ENCODE assay signal across 9 cellular contexts in genomic region chr4:36242629-36243354, GRCh38. TPM values are rescaled to one million over a fixed set of nuclear protein-coding genes. Genes with fewer than 3 reads are reported as not detected.
DNase-seq lines count a peak whose midpoint lies in the region; ATAC-seq and TF ChIP-seq lines count a peak whose summit lies in the region.
"Had no signal": no experiment of that assay in that cellular context is flagged by ENCODE, and none has a peak within 500 bp of the region (broad histone marks: within the 10 kb centered on the region; RNA-seq: fewer than 3 reads in every experiment).

No MANE protein-coding gene starts in this region.

- no peak for TF ChIP-seq CTCF in astrocyte of the spinal cord (IDR thresholded peaks at IDR 0.05; ENCODE audit: low read depth, low read length)
- no peak for TF ChIP-seq CTCF in lower lobe of right lung (IDR thresholded peaks at IDR 0.05)
- no peak for TF ChIP-seq CTCF in transverse colon (IDR thresholded peaks at IDR 0.05)

- H3K36me3 Mint-ChIP-seq in activated naive CD4-positive, alpha-beta T cell treated with anti-CD3 and anti-CD28 coated beads for 36 hours (ENCODE audit: low read depth): peaks cover 27% of the 10 kb centered on the region

- peaks cover 6% of the 10 kb centered on the region for H3K9me3 Mint-ChIP-seq in activated naive CD4-positive, alpha-beta T cell treated with anti-CD3 and anti-CD28 coated beads for 36 hours

- H3K27me3 Mint-ChIP-seq in activated naive CD4-positive, alpha-beta T cell treated with anti-CD3 and anti-CD28 coated beads for 36 hours (ENCODE audit: low read depth): no peaks in the 10 kb centered on the region

- intact Hi-C loops in activated naive CD4-positive, alpha-beta T cell treated with anti-CD3 and anti-CD28 coated beads for 36 hours (cut with micrococcal nuclease): loop anchor here (1.0 to 5.0 kb wide), 2 partner anchors 33 to 270 kb away; no protein-coding TSS in a partner anchor
- intact Hi-C loops in lower lobe of right lung (cut with DNase I): no loop called here
- intact Hi-C loops in transverse colon (cut with DNase I; ENCODE audit: low total_unique reads): no loop called here

- H3K27ac Mint-ChIP-seq in activated naive CD4-positive, alpha-beta T cell treated with anti-CD3 and anti-CD28 coated beads for 36 hours: peak overlapping the region; percentile 88

- H3K9me3 ChIP-seq in lower lobe of right lung: no peaks in the 10 kb centered on the region
- no peaks in the 10 kb centered on the region for H3K9me3 ChIP-seq in transverse colon

- CTCF ChIA-PET in activated naive CD4-positive, alpha-beta T cell treated with anti-CD3 and anti-CD28 coated beads for 36 hours (lab: Charles Lee): interaction anchor here (0.5 to 4.3 kb wide), 7 partner anchors 10 to 1470 kb away, joined by 3 to 26 read pairs (median 4); no protein-coding TSS in a partner anchor

- peak; percentile 32 for DNase-seq in activated naive CD4-positive, alpha-beta T cell treated with anti-CD3 and anti-CD28 coated beads for 36 hours
- DNase-seq in activated naive CD4-positive, alpha-beta T cell (lab: John Stamatoyannopoulos, UW): no peak
- DNase-seq in astrocyte of the spinal cord (ENCODE audit: low read depth, low spot score) (peak; percentile 13), lower lobe of right lung (no peak), transverse colon (no peak), COLO829 (ENCODE audit: low spot score) (no peak), UCSD-AML1 (lab: John Stamatoyannopoulos, UW; ENCODE audit: unreplicated experiment) (no peak)
- DNase-seq: NCI-H2107 had no signal

- peak in 1 of 2 donors; percentile 34 for ATAC-seq in lower lobe of right lung
- ATAC-seq in GM21360 (IDR thresholded peaks at IDR 0.05; ENCODE audit: unreplicated experiment): no peak

- H3K4me1 ChIP-seq in lower lobe of right lung (peaks cover 24% of the 10 kb centered on the region), transverse colon (peaks cover 0 to 22% (median 6%) of the 10 kb centered on the region in 4 donors)

- TF ChIP-seq POLR2A in transverse colon (IDR thresholded peaks at IDR 0.05): no peak

- peak overlapping the region; percentile 94 for H3K4me3 Mint-ChIP-seq in activated naive CD4-positive, alpha-beta T cell treated with anti-CD3 and anti-CD28 coated beads for 36 hours

- in situ Hi-C loops in astrocyte of the spinal cord (cut with HindIII; ENCODE audit: low sequenced_read_pairs) (no loop called here), transverse colon (cut with MboI; ENCODE audit: low pct_ligation_motif_present in 1 of 4, low pct_unique_long_range_greater_than_20kb in 1 of 4, low sequenced_read_pairs in 3 of 4) (no loop called here)

- H3K4me3 ChIP-seq in astrocyte of the spinal cord (ENCODE audit: low read depth, low read length) (peak overlapping the region; percentile 60), lower lobe of right lung (peak overlapping the region; percentile 70), transverse colon (peak overlapping the region in 3 of 4 donors; percentile 73 to 99 (median 90))

- H3K36me3 ChIP-seq in lower lobe of right lung (no peaks in the 10 kb centered on the region), transverse colon (no peaks in the 10 kb centered on the region)

- H3K27me3 ChIP-seq in lower lobe of right lung (ENCODE audit: low read depth) (no peaks in the 10 kb centered on the region), transverse colon (no peaks in the 10 kb centered on the region)

- H3K27ac ChIP-seq in lower lobe of right lung (peak overlapping the region; percentile 89), transverse colon (peak overlapping the region; percentile 88 to 98 (median 94))

- 9 to 15% methylated on average over 7 of the region's 7 CpGs for WGBS in transverse colon (ENCODE audit: low coverage in 1 of 2), 2 donors

- no peak for TF ChIP-seq EP300 in transverse colon (IDR thresholded peaks at IDR 0.05; ENCODE audit: low read depth)

- peaks cover 32% of the 10 kb centered on the region for H3K4me1 Mint-ChIP-seq in activated naive CD4-positive, alpha-beta T cell treated with anti-CD3 and anti-CD28 coated beads for 36 hours (ENCODE audit: low read depth)

RNA-seq across cellular contexts. Expression of gene ARAP2, which starts 1.5 kb away (rescaled TPM):
- total RNA-seq in activated naive CD4-positive, alpha-beta T cell treated with anti-CD3 and anti-CD28 coated beads for 36 hours: 10 to 100 TPM; 29.6 to 38.2 TPM
- total RNA-seq in lower lobe of right lung: 74.5 TPM
- total RNA-seq in transverse colon: 100 to 1,000 TPM in 1 of 4 donors, 10 to 100 TPM in 3; 42.3 to 108 (median 50.3) TPM

RNA-seq across cellular contexts. Expression of gene DTHD1, which starts 38.6 kb away (rescaled TPM):
- total RNA-seq in activated naive CD4-positive, alpha-beta T cell treated with anti-CD3 and anti-CD28 coated beads for 36 hours: under 1 TPM; 0.17 to 0.25 TPM
- total RNA-seq in lower lobe of right lung: 8.0 TPM
- 1 to 10 TPM in 1 of 4 donors, under 1 TPM in 1, not detected in 2; 0.68 to 1.3 TPM for total RNA-seq in transverse colon

Comparison
In these comparisons a context has a peak if more than half of its experiments do, and no peak if none do; other contexts are left out.
1. DNase-seq: peak in activated naive CD4-positive, alpha-beta T cell treated with anti-CD3 and anti-CD28 coated beads for 36 hours (single experiment) and astrocyte of the spinal cord (single experiment); none in activated naive CD4-positive, alpha-beta T cell (0 of 4), lower lobe of right lung (single experiment), transverse colon (single experiment), COLO829 (single experiment) and UCSD-AML1 (single experiment).
2. Peak in every context shown above with its lines, with median percentiles within 50 percentile points of each other: H3K4me3 ChIP-seq.